8 cellular contexts compared by ENCODE assay signal in the genomic region with DNA sequence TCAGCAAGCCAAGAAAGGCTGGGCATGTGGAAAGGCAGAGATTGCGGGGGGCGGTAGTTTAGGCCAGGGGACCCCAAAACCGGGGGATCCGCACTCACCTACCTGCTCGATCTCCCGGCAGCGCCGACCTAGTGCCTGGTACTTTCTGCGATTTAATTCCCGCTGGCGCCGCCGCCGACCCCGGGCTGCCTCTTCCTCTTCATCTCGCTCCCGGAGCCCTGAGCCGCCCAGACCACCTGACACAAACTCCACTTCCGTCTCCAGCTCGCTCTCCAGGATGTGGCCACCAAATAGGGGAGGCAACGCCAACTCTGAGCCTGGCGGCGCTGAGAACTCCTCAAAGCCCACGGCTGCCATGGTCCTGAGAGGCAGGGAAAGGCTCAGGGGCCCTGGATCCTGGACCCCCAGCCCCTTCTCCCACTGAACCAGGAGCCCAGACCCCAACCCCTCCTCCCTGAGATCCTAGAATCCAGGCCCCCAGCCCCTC. TPM values are rescaled to one million over a fixed set of nuclear protein-coding genes. Genes with fewer than 3 reads are reported as not detected.
DNase-seq lines count a peak whose midpoint lies in the region; ATAC-seq and TF ChIP-seq lines count a peak whose summit lies in the region.

No MANE protein-coding gene starts in this region.

- DNase-seq in GM12865 (ENCODE audit: low read depth) (peak; percentile 72), NCI-H2196 (lab: John Stamatoyannopoulos, UW; ENCODE audit: unreplicated experiment) (peak; percentile 45), esophagus squamous epithelium (lab: John Stamatoyannopoulos, UW) (no peak), iPS-NIHi11 (ENCODE audit: low spot score) (no peak)
- peak; percentile 52 for DNase-seq in activated T-cell treated with anti-CD3 and anti-CD28 coated beads, Interleukin-2, amount 50 U/mL, for 24 hours
- peak in 9 of 10 donors; percentile 23 to 77 (median 46) for DNase-seq in naive thymus-derived CD8-positive, alpha-beta T cell

- WGBS in esophagus squamous epithelium, 2 donors, result 36 to 80% methylated on average over 2 to 20 of the region's 24 CpGs
- 24% methylated on average over 24 of the region's 24 CpGs for WGBS in urinary bladder

- H3K36me3 Mint-ChIP-seq in activated T-cell treated with anti-CD3 and anti-CD28 coated beads, Interleukin-2, amount 50 U/mL, for 24 hours (ENCODE audit: low read depth), result peaks cover 85% of the 10 kb centered on the region
- peaks cover 0 to 40% (median 5%) of the 10 kb centered on the region in 3 donors for H3K36me3 Mint-ChIP-seq in naive thymus-derived CD8-positive, alpha-beta T cell

- H3K9me3 ChIP-seq in esophagus squamous epithelium, result no peaks in the 10 kb centered on the region

- TF ChIP-seq CTCF in GM12865 (IDR thresholded peaks at IDR 0.05; ENCODE audit: insufficient read depth, low read depth, low read length, missing control alignments) (no peak), esophagus squamous epithelium (IDR thresholded peaks at IDR 0.05) (no peak)

- ATAC-seq in naive thymus-derived CD8-positive, alpha-beta T cell, result peak; percentile 41 to 47
- ATAC-seq in HG03520 (IDR thresholded peaks at IDR 0.05; ENCODE audit: unreplicated experiment), result no peak

- no peak for TF ChIP-seq POLR2A in esophagus squamous epithelium (IDR thresholded peaks at IDR 0.05)

- no peaks in the 10 kb centered on the region for H3K27me3 Mint-ChIP-seq in activated T-cell treated with anti-CD3 and anti-CD28 coated beads, Interleukin-2, amount 50 U/mL, for 24 hours
- peaks cover 0 to 4% (median 0%) of the 10 kb centered on the region in 5 donors for H3K27me3 Mint-ChIP-seq in naive thymus-derived CD8-positive, alpha-beta T cell

- H3K27me3 ChIP-seq in esophagus squamous epithelium, result no peaks in the 10 kb centered on the region

- H3K4me1 ChIP-seq in esophagus squamous epithelium (peaks cover 19 to 31% (median 22%) of the 10 kb centered on the region in 3 donors), urinary bladder (ENCODE audit: insufficient read depth) (no peaks in the 10 kb centered on the region)

- peak overlapping the region; percentile 25 to 96 (median 90) for H3K27ac ChIP-seq in esophagus squamous epithelium
- no peak overlapping the region for H3K27ac ChIP-seq in urinary bladder (ENCODE audit: low read depth)

- peaks cover 15 to 50% (median 17%) of the 10 kb centered on the region in 3 donors for H3K36me3 ChIP-seq in esophagus squamous epithelium
- H3K36me3 ChIP-seq in urinary bladder (ENCODE audit: insufficient read depth), result peaks cover 5% of the 10 kb centered on the region

- H3K4me3 ChIP-seq in GM12865 (ENCODE audit: low read depth, low read length) (peak overlapping the region; percentile 76), esophagus squamous epithelium (peak overlapping the region; percentile 62 to 92 (median 83)), urinary bladder (ENCODE audit: low read depth, low read length) (peak overlapping the region; percentile 39)

- peak overlapping the region; percentile 99 for H3K27ac Mint-ChIP-seq in activated T-cell treated with anti-CD3 and anti-CD28 coated beads, Interleukin-2, amount 50 U/mL, for 24 hours
- peak overlapping the region; percentile 89 to 99 (median 95) for H3K27ac Mint-ChIP-seq in naive thymus-derived CD8-positive, alpha-beta T cell

- POLR2A ChIA-PET in naive thymus-derived CD8-positive, alpha-beta T cell (lab: Charles Lee), result interaction anchor here (1.3 to 4.1 kb wide), 11 partner anchors 8 to 349 kb away, joined by 3 to 86 read pairs (median 10); a partner anchor contains a TSS

- H3K4me3 Mint-ChIP-seq in activated T-cell treated with anti-CD3 and anti-CD28 coated beads, Interleukin-2, amount 50 U/mL, for 24 hours, result peak overlapping the region; percentile 91
- peak overlapping the region; percentile 87 to 98 (median 93) for H3K4me3 Mint-ChIP-seq in naive thymus-derived CD8-positive, alpha-beta T cell

- intact Hi-C loops in esophagus squamous epithelium (cut with DNase I), result no loop called here

- H3K9me3 Mint-ChIP-seq in activated T-cell treated with anti-CD3 and anti-CD28 coated beads, Interleukin-2, amount 50 U/mL, for 24 hours, result no peaks in the 10 kb centered on the region
- H3K9me3 Mint-ChIP-seq in naive thymus-derived CD8-positive, alpha-beta T cell, result no peaks in the 10 kb centered on the region

- H3K4me1 Mint-ChIP-seq in activated T-cell treated with anti-CD3 and anti-CD28 coated beads, Interleukin-2, amount 50 U/mL, for 24 hours (ENCODE audit: low read depth), result peaks cover 33% of the 10 kb centered on the region
- peaks cover 18 to 55% (median 36%) of the 10 kb centered on the region in 4 donors for H3K4me1 Mint-ChIP-seq in naive thymus-derived CD8-positive, alpha-beta T cell

RNA-seq across cellular contexts. Expression of a gene that starts 1.1 kb away (rescaled TPM):
- total RNA-seq in esophagus squamous epithelium (1 to 10 TPM; 6.1 to 9.0 (median 7.4) TPM), urinary bladder (4.0 TPM)
- total RNA-seq in naive thymus-derived CD8-positive, alpha-beta T cell, result 10 to 100 TPM; 14.2 to 16.8 TPM
- polyA plus RNA-seq in naive thymus-derived CD8-positive, alpha-beta T cell, result 10 to 100 TPM; 17.4 to 24.4 (median 23.0) TPM
- 22.8 TPM for polyA plus RNA-seq in urinary bladder

RNA-seq across cellular contexts. Expression of a gene that starts 1.2 kb away (rescaled TPM):
- total RNA-seq in esophagus squamous epithelium (10 to 100 TPM; 41.8 to 49.2 (median 43.2) TPM), urinary bladder (22.5 TPM)
- total RNA-seq in naive thymus-derived CD8-positive, alpha-beta T cell, result 10 to 100 TPM; 76.4 to 86.8 TPM
- polyA plus RNA-seq in naive thymus-derived CD8-positive, alpha-beta T cell, result 10 to 100 TPM; 64.0 to 82.4 (median 80.8) TPM
- 67.7 TPM for polyA plus RNA-seq in urinary bladder

RNA-seq across cellular contexts. Expression of a gene that starts 11.7 kb away (rescaled TPM):
- 10 to 100 TPM; 20.9 to 29.5 (median 25.4) TPM for total RNA-seq in esophagus squamous epithelium
- total RNA-seq in naive thymus-derived CD8-positive, alpha-beta T cell, result 100 to 1,000 TPM; 103 to 112 TPM
- polyA plus RNA-seq in naive thymus-derived CD8-positive, alpha-beta T cell, result 100 to 1,000 TPM; 489 to 564 (median 529) TPM
- 11.3 TPM for total RNA-seq in urinary bladder
- 155 TPM for polyA plus RNA-seq in urinary bladder

RNA-seq across cellular contexts. Expression of a gene that starts 13.8 kb away (rescaled TPM):
- 1 to 10 TPM in 2 of 4 donors, under 1 TPM in 1, not detected in 1; 0.70 to 1.6 (median 1.3) TPM for total RNA-seq in esophagus squamous epithelium
- under 1 TPM in 1 of 2 experiments, not detected in 1; 0.33 TPM for total RNA-seq in naive thymus-derived CD8-positive, alpha-beta T cell
- under 1 TPM in 1 of 3 donors, not detected in 2; 0.16 TPM for polyA plus RNA-seq in naive thymus-derived CD8-positive, alpha-beta T cell
- total RNA-seq in urinary bladder, result 0.21 TPM
- polyA plus RNA-seq in urinary bladder, result 2.3 TPM

RNA-seq across cellular contexts. Expression of a gene that starts 23.2 kb away (rescaled TPM):
- total RNA-seq in esophagus squamous epithelium, result 10 to 100 TPM; 18.0 to 27.9 (median 18.7) TPM
- 10 to 100 TPM; 65.0 to 71.4 TPM for total RNA-seq in naive thymus-derived CD8-positive, alpha-beta T cell
- polyA plus RNA-seq in naive thymus-derived CD8-positive, alpha-beta T cell, result 10 to 100 TPM in 1 of 3 donors, 1 to 10 TPM in 2; 6.6 to 14.5 (median 7.9) TPM
- 11.6 TPM for total RNA-seq in urinary bladder
- 35.8 TPM for polyA plus RNA-seq in urinary bladder

Comparison
In these comparisons a context has a peak if more than half of its experiments do, and no peak if none do; other contexts are left out.
1. DNase-seq: peak in GM12865 (single experiment), NCI-H2196 (single experiment), activated T-cell treated with anti-CD3 and anti-CD28 coated beads, Interleukin-2, amount 50 U/mL, for 24 hours (single experiment) and naive thymus-derived CD8-positive, alpha-beta T cell (9 of 10); none in esophagus squamous epithelium (single experiment) and iPS-NIHi11 (single experiment).
2. Peak in every context shown above with its lines, with median percentiles within 50 percentile points of each other: H3K4me3 ChIP-seq.